In genomic region chr1:160128636-160129035, GRCh38 we compare ENCODE assay signal across 19 cellular contexts. TPM values are rescaled to one million over a fixed set of nuclear protein-coding genes. Genes with fewer than 3 reads are reported as not detected.
DNase-seq lines count a peak whose midpoint lies in the region; ATAC-seq, FAIRE-seq and TF ChIP-seq lines count a peak whose summit lies in the region.
"Had no signal": no experiment of that assay in that cellular context is flagged by ENCODE, and none has a peak within 500 bp of the region (broad histone marks: within the 10 kb centered on the region; RNA-seq: fewer than 3 reads in every experiment).

No MANE protein-coding gene starts in this region.

- H3K27ac ChIP-seq in K562 (ENCODE audit: extremely low read depth, low read depth, low read length) (no peak overlapping the region), hepatocyte (peak overlapping the region; percentile 58), spleen (no peak overlapping the region), smooth muscle cell (ENCODE audit: low read depth) (no peak overlapping the region)

- WGBS in K562 (ENCODE audit: insufficient coverage, low coverage, missing lambda C conversion rate): 6% methylated on average over 18 of the region's 18 CpGs
- 93% methylated on average over 18 of the region's 18 CpGs for WGBS in hepatocyte (ENCODE audit: low lambda C conversion rate, missing lambda C conversion rate)
- WGBS in spleen, 5 donors: 80 to 92% (median 86%) methylated on average over 18 of the region's 18 CpGs
- WGBS in smooth muscle cell (ENCODE audit: low lambda C conversion rate): 90% methylated on average over 18 of the region's 18 CpGs

- H3K9me3 ChIP-seq in K562 (replicated peaks; ENCODE audit: control insufficient read depth, insufficient read depth, low read depth, low read length) (no peaks in the 10 kb centered on the region), hepatocyte (ENCODE audit: low read depth) (no peaks in the 10 kb centered on the region), spleen (no peaks in the 10 kb centered on the region), smooth muscle cell (replicated peaks; ENCODE audit: low read depth) (no peaks in the 10 kb centered on the region)

- no peak for ATAC-seq in K562
- no peak for ATAC-seq in HG03025 (IDR thresholded peaks at IDR 0.05; ENCODE audit: low FRiP score, unreplicated experiment)
- ATAC-seq: Panc1 had no signal

- no peak for TF ChIP-seq CTCF in K562 (IDR thresholded peaks at IDR 0.05 in 2 of 3, conservative IDR thresholded peaks at IDR 0.05 in 1 of 3; ENCODE audit: insufficient read depth in 2 of 3, low read depth in 1 of 3, low read length in 3 of 3)
- no peak for TF ChIP-seq CTCF in hepatocyte (IDR thresholded peaks at IDR 0.05; ENCODE audit: poor library complexity)
- no peak for TF ChIP-seq CTCF in spleen (IDR thresholded peaks at IDR 0.05 in 8 of 11, conservative IDR thresholded peaks at IDR 0.05 in 3 of 11)
- no peak for TF ChIP-seq CTCF in smooth muscle cell (IDR thresholded peaks at IDR 0.05; ENCODE audit: borderline replicate concordance, insufficient read depth, poor library complexity, severe bottlenecking)

- no peaks in the 10 kb centered on the region; a peak in 1 of 5 replicates for H3K4me1 ChIP-seq in K562 (replicated peaks in 1 of 2; ENCODE audit: control insufficient read depth in 2 of 2, insufficient read depth in 2 of 2, low read length in 2 of 2)
- peaks cover 8% of the 10 kb centered on the region for H3K4me1 ChIP-seq in hepatocyte (ENCODE audit: insufficient read depth)
- no peaks in the 10 kb centered on the region for H3K4me1 ChIP-seq in spleen
- H3K4me1 ChIP-seq in smooth muscle cell (ENCODE audit: low read depth): no peaks in the 10 kb centered on the region

- no peak overlapping the region for H3K4me3 ChIP-seq in H7 (ENCODE audit: insufficient read depth, low read depth, low read length)
- H3K4me3 ChIP-seq in K562: no peak overlapping the region
- no peak overlapping the region for H3K4me3 ChIP-seq in hepatocyte
- H3K4me3 ChIP-seq in spleen: no peak overlapping the region
- H3K4me3 ChIP-seq in smooth muscle cell: no peak overlapping the region

- H3K79me2 ChIP-seq in K562 (ENCODE audit: control insufficient read depth, insufficient read depth, low read length) (no peaks in the 10 kb centered on the region), hepatocyte (no peaks in the 10 kb centered on the region), smooth muscle cell (ENCODE audit: low read depth) (no peaks in the 10 kb centered on the region)

- H3K9me1 ChIP-seq in K562 (ENCODE audit: control insufficient read depth, insufficient read depth, low read length): no peaks in the 10 kb centered on the region

- H3K4me2 ChIP-seq in K562 (ENCODE audit: insufficient read depth, low read length): no peak overlapping the region
- no peak overlapping the region for H3K4me2 ChIP-seq in hepatocyte
- no peak overlapping the region for H3K4me2 ChIP-seq in smooth muscle cell

- peak; percentile 15 for DNase-seq in H7
- DNase-seq in K562 (ENCODE audit: extremely low read depth in 1 of 4, low spot score in 3 of 4): no peak
- no peak for DNase-seq in hepatocyte (ENCODE audit: low spot score)
- DNase-seq in spleen: peak; percentile 33
- DNase-seq in effector CD8-positive, alpha-beta T cell (lab: John Stamatoyannopoulos, UW): no peak
- DNase-seq in smooth muscle cell (lab: John Stamatoyannopoulos, UW; ENCODE audit: unreplicated experiment): no peak
- DNase-seq in NCI-H187 treated with DMSO at 0.1 percent for 48 hours (lab: John Stamatoyannopoulos, UW): no peak
- DNase-seq: CD4-positive, CD25-positive, alpha-beta regulatory T cell; KG1; NCI-H1105; NCI-H187; NCI-H446 treated with DMSO at 0.1 percent for 48 hours; NCI-H748 treated with DMSO at 0.1 percent for 48 hours; SHP77 had no signal

- no TSS peak for BruUV-seq in K562 (replicated peaks; lab: Mats Ljungman, UMichigan)

- no peak for TF ChIP-seq POLR2A in K562 (conservative IDR thresholded peaks at IDR 0.05)
- no peak for TF ChIP-seq POLR2A in spleen (IDR thresholded peaks at IDR 0.05)

- CTCF ChIA-PET in K562 (lab: Yijun Ruan, JAX; ENCODE audit: low intra/inter-chr PET ratio): no interaction called here

- H3K9me2 ChIP-seq in hepatocyte (replicated peaks; ENCODE audit: insufficient read depth): no peaks in the 10 kb centered on the region

- TF ChIP-seq EP300 in K562 (IDR thresholded peaks at IDR 0.05; ENCODE audit: low read length): no peak

- POLR2A ChIA-PET in K562 (lab: Yijun Ruan, JAX): interaction anchor here (1.2 kb wide), 1 partner anchor 40 kb away, joined by 4 read pairs; no protein-coding TSS in a partner anchor

- H4K20me1 ChIP-seq in K562 (replicated peaks; ENCODE audit: control insufficient read depth, insufficient read depth, low read length) (no peaks in the 10 kb centered on the region; the same call in 1 of the 2 replicates), hepatocyte (ENCODE audit: insufficient read depth, poor library complexity, severe bottlenecking) (no peaks in the 10 kb centered on the region), smooth muscle cell (ENCODE audit: low read depth) (no peaks in the 10 kb centered on the region)

- in situ Hi-C loops in K562 (cut with MboI): no loop called here

- FAIRE-seq in K562 (lab: Jason Lieb, UNC): no peak
- FAIRE-seq: GM12891 had no signal

- H3K36me3 ChIP-seq in H7 (replicated peaks; ENCODE audit: control insufficient read depth, insufficient read depth, low read length) (peaks cover 8% of the 10 kb centered on the region), K562 (ENCODE audit: control insufficient read depth, insufficient read depth, low read length) (no peaks in the 10 kb centered on the region), hepatocyte (replicated peaks; ENCODE audit: insufficient read depth, low read depth) (no peaks in the 10 kb centered on the region), spleen (no peaks in the 10 kb centered on the region), smooth muscle cell (ENCODE audit: low read depth) (no peaks in the 10 kb centered on the region)

- TF ChIP-seq RAD21 in K562 (CRISPR knock-in tag; conservative IDR thresholded peaks at IDR 0.05 in 1 of 2, IDR thresholded peaks at IDR 0.05 in 1 of 2): no peak

- H3F3A ChIP-seq in smooth muscle cell (ENCODE audit: low read depth): no peaks in the 10 kb centered on the region

- intact Hi-C loops in K562 (cut with micrococcal nuclease): no loop called here
- intact Hi-C loops in spleen (cut with DNase I; ENCODE audit: low total_unique reads): no loop called here

- H2AFZ ChIP-seq in K562 (ENCODE audit: low read depth, low read length) (peak overlapping the region; percentile 14; the same call in 1 of the 2 replicates), hepatocyte (no peak overlapping the region), smooth muscle cell (ENCODE audit: low read depth) (no peak overlapping the region)

- H3K9ac ChIP-seq in K562 (ENCODE audit: insufficient read depth in 1 of 2, low read depth in 2 of 2, low read length in 2 of 2): no peak overlapping the region
- H3K9ac ChIP-seq in smooth muscle cell (ENCODE audit: low read depth): no peak overlapping the region

- H3K27me3 ChIP-seq in H7 (ENCODE audit: control insufficient read depth, insufficient read depth, low read length) (no peaks in the 10 kb centered on the region), K562 (ENCODE audit: control insufficient read depth in 2 of 2, insufficient read depth in 2 of 2, low read length in 2 of 2) (peaks cover 20 to 67% of the 10 kb centered on the region in 2 experiments; a peak in 4 of 5 replicates), hepatocyte (no peaks in the 10 kb centered on the region), spleen (replicated peaks in 1 of 7) (no peaks in the 10 kb centered on the region), smooth muscle cell (ENCODE audit: low read depth) (no peaks in the 10 kb centered on the region)

RNA-seq across cellular contexts. Expression of gene ATP1A2, which starts 13.1 kb away (rescaled TPM):
- 14.5 and 25.0 TPM in 2 replicates for total RNA-seq in H7 (2014; rRNA removed; shearing (Covaris generic))
- total RNA-seq in K562 (2011; cell fraction: chromatin; rRNA removed; ENCODE audit: low replicate concordance): 0.21 and 1.2 TPM in 2 replicates
- total RNA-seq in K562 (2011; cell fraction: nucleolus; rRNA removed): 0.50 TPM in 1 of 2 replicates, not detected in the other
- total RNA-seq in K562 (2011; cell fraction: nucleoplasm; rRNA removed): 0.44 and 0.76 TPM in 2 replicates
- total RNA-seq in K562 (2014; rRNA removed) (not detected in 2 replicates), K562 (2014; rRNA removed; fragmentation: Illumina TruSeq; extraction: Trizol) (not detected in 2 replicates), K562 (2015; rRNA removed; fragmentation: Illumina TruSeq; extraction: Trizol) (not detected in 2 replicates), K562 (2021) (0.04 and 0.09 TPM in 2 replicates), hepatocyte (2.9 and 4.7 TPM in 2 replicates), spleen (10 to 100 TPM in 1 of 7 donors, 1 to 10 TPM in 3, under 1 TPM in 3; 0.20 to 19.1 (median 1.1) TPM), smooth muscle cell (not detected in 2 replicates)
- polyA plus RNA-seq in K562 (2011; rRNA removed) (0.11 and 0.14 TPM in 2 replicates), K562 (2014; fragmentation: Illumina TruSeq; extraction: Trizol) (0.04 TPM in 1 of 2 replicates, not detected in the other), K562 (2014; fragmentation: Nextera tagmentation; extraction: Ambion mirVana) (not detected), K562 (2014; rRNA removed) (not detected in 2 replicates), hepatocyte (0.80 and 1.5 TPM in 2 replicates), spleen (1 to 10 TPM in 1 of 3 donors, under 1 TPM in 2; 0.13 to 1.7 (median 0.27) TPM), smooth muscle cell (0.07 TPM in 1 of 2 replicates, not detected in the other)
- 0.06 and 0.44 TPM in 2 replicates for polyA plus RNA-seq in K562 (2011; cell fraction: cytosol; rRNA removed)
- 0.43 and 0.55 TPM in 2 replicates for polyA plus RNA-seq in K562 (2011; cell fraction: nucleus; rRNA removed)
- polyA plus RNA-seq in K562 (2012): 0.18 and 0.23 TPM in 2 replicates
- polyA minus RNA-seq in K562 (2011; rRNA and poly(A)+ RNA removed): 0.06 and 0.07 TPM in 2 replicates
- not detected in 2 replicates for polyA minus RNA-seq in K562 (2011; cell fraction: cytosol; rRNA and poly(A)+ RNA removed)
- polyA minus RNA-seq in K562 (2011; cell fraction: nucleus; rRNA and poly(A)+ RNA removed): 0.13 and 0.22 TPM in 2 replicates
- total RNA-seq: CD4-positive, CD25-positive, alpha-beta regulatory T cell; G401; MCF 10A had no signal
- polyA plus RNA-seq: CD4-positive, CD25-positive, alpha-beta regulatory T cell had no signal

RNA-seq across cellular contexts. Expression of gene ATP1A4, which starts 22.8 kb away (rescaled TPM):
- total RNA-seq in H7 (2014; rRNA removed; shearing (Covaris generic)): 0.73 and 0.74 TPM in 2 replicates
- not detected in 2 replicates for total RNA-seq in K562 (2011; cell fraction: chromatin; rRNA removed; ENCODE audit: low replicate concordance)
- not detected in 2 replicates for total RNA-seq in K562 (2011; cell fraction: nucleolus; rRNA removed)
- total RNA-seq in K562 (2011; cell fraction: nucleoplasm; rRNA removed): not detected in 2 replicates
- total RNA-seq in K562 (2014; rRNA removed): not detected in 2 replicates
- not detected in 2 replicates for total RNA-seq in K562 (2014; rRNA removed; fragmentation: Illumina TruSeq; extraction: Trizol)
- total RNA-seq in K562 (2015; rRNA removed; fragmentation: Illumina TruSeq; extraction: Trizol): not detected in 2 replicates
- not detected in 2 replicates for total RNA-seq in K562 (2021)
- not detected in 2 replicates for polyA plus RNA-seq in K562 (2011; rRNA removed)
- not detected in 2 replicates for polyA plus RNA-seq in K562 (2011; cell fraction: cytosol; rRNA removed)
- not detected in 2 replicates for polyA plus RNA-seq in K562 (2011; cell fraction: nucleus; rRNA removed)
- polyA plus RNA-seq in K562 (2012): 0.07 TPM in 1 of 2 replicates, not detected in the other
- polyA plus RNA-seq in K562 (2014; fragmentation: Illumina TruSeq; extraction: Trizol): not detected in 2 replicates
- polyA plus RNA-seq in K562 (2014; fragmentation: Nextera tagmentation; extraction: Ambion mirVana): under 1 TPM in 1 of 2 experiments, not detected in 1; 0.07 TPM
- polyA plus RNA-seq in K562 (2014; rRNA removed): not detected in 2 replicates
- not detected in 2 replicates for polyA minus RNA-seq in K562 (2011; rRNA and poly(A)+ RNA removed)
- polyA minus RNA-seq in K562 (2011; cell fraction: cytosol; rRNA and poly(A)+ RNA removed): not detected in 2 replicates
- not detected in 2 replicates for polyA minus RNA-seq in K562 (2011; cell fraction: nucleus; rRNA and poly(A)+ RNA removed)
- total RNA-seq in hepatocyte: 0.68 and 4.4 TPM in 2 replicates
- 0.45 and 2.2 TPM in 2 replicates for polyA plus RNA-seq in hepatocyte
- 1 to 10 TPM in 2 of 7 donors, under 1 TPM in 3, not detected in 2; 0.70 to 2.9 (median 0.97) TPM for total RNA-seq in spleen
- polyA plus RNA-seq in spleen: 1 to 10 TPM in 1 of 3 donors, under 1 TPM in 2; 0.85 to 2.3 (median 0.93) TPM
- total RNA-seq in smooth muscle cell: not detected in 2 replicates
- polyA plus RNA-seq in smooth muscle cell: not detected in 2 replicates
- total RNA-seq: CD4-positive, CD25-positive, alpha-beta regulatory T cell; G401; MCF 10A had no signal
- polyA plus RNA-seq: CD4-positive, CD25-positive, alpha-beta regulatory T cell had no signal

RNA-seq across cellular contexts. Expression of gene IGSF8, which starts 30.2 kb away (rescaled TPM):
- 89.5 and 92.6 TPM in 2 replicates for total RNA-seq in H7 (2014; rRNA removed; shearing (Covaris generic))
- total RNA-seq in K562 (2011; cell fraction: chromatin; rRNA removed; ENCODE audit: low replicate concordance): 8.1 and 30.2 TPM in 2 replicates
- total RNA-seq in K562 (2011; cell fraction: nucleolus; rRNA removed): 35.5 and 43.4 TPM in 2 replicates
- total RNA-seq in K562 (2011; cell fraction: nucleoplasm; rRNA removed): 16.0 and 20.1 TPM in 2 replicates
- total RNA-seq in K562 (2014; rRNA removed) (7.3 and 8.6 TPM in 2 replicates), K562 (2014; rRNA removed; fragmentation: Illumina TruSeq; extraction: Trizol) (0.93 and 1.4 TPM in 2 replicates), K562 (2015; rRNA removed; fragmentation: Illumina TruSeq; extraction: Trizol) (3.2 and 3.9 TPM in 2 replicates), K562 (2021) (11.7 and 12.5 TPM in 2 replicates), hepatocyte (26.0 and 36.8 TPM in 2 replicates), spleen (10 to 100 TPM; 16.8 to 28.9 (median 25.3) TPM), smooth muscle cell (17.3 and 20.8 TPM in 2 replicates)
- polyA plus RNA-seq in K562 (2011; rRNA removed) (3.9 and 10.0 TPM in 2 replicates), K562 (2014; fragmentation: Illumina TruSeq; extraction: Trizol) (3.1 and 5.9 TPM in 2 replicates), K562 (2014; fragmentation: Nextera tagmentation; extraction: Ambion mirVana) (under 1 TPM; 0.32 to 0.35 TPM), K562 (2014; rRNA removed) (7.1 and 7.6 TPM in 2 replicates), hepatocyte (39.3 and 54.1 TPM in 2 replicates), spleen (10 to 100 TPM; 15.6 to 23.1 (median 16.1) TPM), smooth muscle cell (30.2 and 35.5 TPM in 2 replicates)
- polyA plus RNA-seq in K562 (2011; cell fraction: cytosol; rRNA removed): 8.4 and 14.8 TPM in 2 replicates
- polyA plus RNA-seq in K562 (2011; cell fraction: nucleus; rRNA removed): 22.5 and 32.3 TPM in 2 replicates
- 10.3 and 16.7 TPM in 2 replicates for polyA plus RNA-seq in K562 (2012)
- 1.6 and 3.2 TPM in 2 replicates for polyA minus RNA-seq in K562 (2011; rRNA and poly(A)+ RNA removed)
- 4.3 and 9.0 TPM in 2 replicates for polyA minus RNA-seq in K562 (2011; cell fraction: cytosol; rRNA and poly(A)+ RNA removed)
- polyA minus RNA-seq in K562 (2011; cell fraction: nucleus; rRNA and poly(A)+ RNA removed): 5.4 and 6.7 TPM in 2 replicates

RNA-seq across cellular contexts. Expression of gene KCNJ9, which starts 47.3 kb away (rescaled TPM):
- total RNA-seq in H7 (2014; rRNA removed; shearing (Covaris generic)): 0.07 TPM in 1 of 2 replicates, not detected in the other
- total RNA-seq in K562 (2011; cell fraction: chromatin; rRNA removed; ENCODE audit: low replicate concordance): not detected in 2 replicates
- total RNA-seq in K562 (2011; cell fraction: nucleolus; rRNA removed): not detected in 2 replicates
- total RNA-seq in K562 (2011; cell fraction: nucleoplasm; rRNA removed): not detected in 2 replicates
- total RNA-seq in K562 (2014; rRNA removed) (not detected in 2 replicates), K562 (2014; rRNA removed; fragmentation: Illumina TruSeq; extraction: Trizol) (not detected in 2 replicates), K562 (2015; rRNA removed; fragmentation: Illumina TruSeq; extraction: Trizol) (not detected in 2 replicates), K562 (2021) (not detected in 2 replicates), hepatocyte (not detected in 2 replicates), spleen (not detected), smooth muscle cell (not detected in 2 replicates)
- polyA plus RNA-seq in K562 (2011; rRNA removed) (not detected in 2 replicates), K562 (2014; fragmentation: Illumina TruSeq; extraction: Trizol) (not detected in 2 replicates), K562 (2014; fragmentation: Nextera tagmentation; extraction: Ambion mirVana) (not detected), K562 (2014; rRNA removed) (not detected in 2 replicates), hepatocyte (not detected in 2 replicates), spleen (not detected), smooth muscle cell (not detected in 2 replicates)
- polyA plus RNA-seq in K562 (2011; cell fraction: cytosol; rRNA removed): not detected in 2 replicates
- not detected in 2 replicates for polyA plus RNA-seq in K562 (2011; cell fraction: nucleus; rRNA removed)
- polyA plus RNA-seq in K562 (2012): not detected in 2 replicates
- not detected in 2 replicates for polyA minus RNA-seq in K562 (2011; rRNA and poly(A)+ RNA removed)
- polyA minus RNA-seq in K562 (2011; cell fraction: cytosol; rRNA and poly(A)+ RNA removed): not detected in 2 replicates
- polyA minus RNA-seq in K562 (2011; cell fraction: nucleus; rRNA and poly(A)+ RNA removed): not detected in 2 replicates
- total RNA-seq: CD4-positive, CD25-positive, alpha-beta regulatory T cell; G401 had no signal

RNA-seq across cellular contexts. Expression of gene KCNJ10, which starts 58.7 kb away (rescaled TPM):
- 0.07 TPM in 1 of 2 replicates, not detected in the other for total RNA-seq in H7 (2014; rRNA removed; shearing (Covaris generic))
- not detected in 2 replicates for total RNA-seq in K562 (2011; cell fraction: chromatin; rRNA removed; ENCODE audit: low replicate concordance)
- total RNA-seq in K562 (2011; cell fraction: nucleolus; rRNA removed): not detected in 2 replicates
- not detected in 2 replicates for total RNA-seq in K562 (2011; cell fraction: nucleoplasm; rRNA removed)
- not detected in 2 replicates for total RNA-seq in K562 (2014; rRNA removed)
- not detected in 2 replicates for total RNA-seq in K562 (2014; rRNA removed; fragmentation: Illumina TruSeq; extraction: Trizol)
- total RNA-seq in K562 (2015; rRNA removed; fragmentation: Illumina TruSeq; extraction: Trizol): not detected in 2 replicates
- total RNA-seq in K562 (2021): not detected in 2 replicates
- polyA plus RNA-seq in K562 (2011; rRNA removed): not detected in 2 replicates
- polyA plus RNA-seq in K562 (2011; cell fraction: cytosol; rRNA removed): not detected in 2 replicates
- polyA plus RNA-seq in K562 (2011; cell fraction: nucleus; rRNA removed): 0.10 TPM in 1 of 2 replicates, not detected in the other
- 0.07 and 0.11 TPM in 2 replicates for polyA plus RNA-seq in K562 (2012)
- polyA plus RNA-seq in K562 (2014; fragmentation: Illumina TruSeq; extraction: Trizol): not detected in 2 replicates
- polyA plus RNA-seq in K562 (2014; fragmentation: Nextera tagmentation; extraction: Ambion mirVana): under 1 TPM; 0.06 to 0.11 TPM
- polyA plus RNA-seq in K562 (2014; rRNA removed): not detected in 2 replicates
- polyA minus RNA-seq in K562 (2011; rRNA and poly(A)+ RNA removed): not detected in 2 replicates
- polyA minus RNA-seq in K562 (2011; cell fraction: cytosol; rRNA and poly(A)+ RNA removed): not detected in 2 replicates
- not detected in 2 replicates for polyA minus RNA-seq in K562 (2011; cell fraction: nucleus; rRNA and poly(A)+ RNA removed)
- not detected in 2 replicates for total RNA-seq in hepatocyte
- polyA plus RNA-seq in hepatocyte: not detected in 2 replicates
- 10 to 100 TPM in 5 of 7 donors, 1 to 10 TPM in 2; 6.5 to 30.8 (median 23.9) TPM for total RNA-seq in spleen
- polyA plus RNA-seq in spleen: 1 to 10 TPM; 3.7 to 3.9 (median 3.8) TPM
- not detected in 2 replicates for total RNA-seq in smooth muscle cell
- polyA plus RNA-seq in smooth muscle cell: not detected in 2 replicates
- total RNA-seq: CD4-positive, CD25-positive, alpha-beta regulatory T cell; G401; MCF 10A had no signal
- polyA plus RNA-seq: CD4-positive, CD25-positive, alpha-beta regulatory T cell had no signal

Comparison
In these comparisons a context has a peak if more than half of its experiments do, and no peak if none do; other contexts are left out.
1. DNase-seq: peak in H7 (single experiment) and spleen (single experiment); none in K562 (0 of 4), hepatocyte (single experiment), effector CD8-positive, alpha-beta T cell (single experiment), smooth muscle cell (single experiment) and NCI-H187 treated with DMSO at 0.1 percent for 48 hours (single experiment).